Comparison of ENCODE assay signal across 8 cellular contexts in the genomic region with DNA sequence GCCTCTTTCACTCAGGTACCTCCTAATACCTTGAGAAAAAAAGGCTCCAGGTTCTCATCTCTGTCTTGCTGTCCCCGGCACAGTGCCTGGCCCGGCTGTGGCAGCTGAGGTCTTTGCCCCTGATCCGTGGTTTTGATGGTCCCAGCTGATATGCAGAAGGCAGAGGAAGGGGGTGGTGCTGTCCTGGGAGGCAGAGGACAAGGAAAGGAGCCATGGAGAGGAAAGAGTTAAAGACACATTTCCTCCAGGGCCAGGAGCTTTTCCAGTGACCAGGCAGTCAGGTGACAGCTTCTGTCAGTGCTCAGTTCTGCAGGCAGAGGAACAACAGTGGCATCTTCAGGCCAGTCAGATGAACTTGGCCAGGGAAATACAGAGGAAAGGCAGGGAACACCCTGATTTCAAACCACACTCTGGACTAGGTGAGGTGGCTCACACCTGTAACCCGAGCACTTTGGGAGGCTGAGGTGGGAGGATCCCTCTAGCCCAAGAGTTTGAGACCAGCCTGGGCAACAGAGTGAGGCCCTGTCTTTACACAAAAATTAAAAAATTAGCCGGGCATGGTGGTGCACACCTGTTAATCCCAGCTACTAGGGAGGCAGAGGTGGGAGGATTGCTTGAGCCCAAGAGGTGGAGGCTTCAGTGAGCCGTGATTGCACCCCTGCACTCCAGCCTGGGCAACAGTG. TPM values are rescaled to one million over a fixed set of nuclear protein-coding genes. Genes with fewer than 3 reads are reported as not detected.
DNase-seq lines count a peak whose midpoint lies in the region; ATAC-seq and TF ChIP-seq lines count a peak whose summit lies in the region.

No MANE protein-coding gene starts in this region.

- H3K27me3 ChIP-seq in liver (ENCODE audit: control insufficient read depth in 4 of 4, insufficient read depth in 4 of 4, low read length in 3 of 4) = no peaks in the 10 kb centered on the region

- ATAC-seq in HG03457 (IDR thresholded peaks at IDR 0.05; ENCODE audit: unreplicated experiment) (no peak), HG02884 (IDR thresholded peaks at IDR 0.05; ENCODE audit: unreplicated experiment) (no peak), GM18861 (IDR thresholded peaks at IDR 0.05; ENCODE audit: unreplicated experiment) (no peak)

- no peaks in the 10 kb centered on the region for H3K36me3 ChIP-seq in liver (ENCODE audit: control insufficient read depth in 4 of 4, insufficient read depth in 3 of 4, low read depth in 1 of 4, low read length in 3 of 4)

- DNase-seq in NOMO-1 treated with DMSO at 0.1 percent for 48 hours (lab: John Stamatoyannopoulos, UW; ENCODE audit: unreplicated experiment) = peak; percentile 33
- DNase-seq in NOMO-1 treated with dmso at 0.1 percent for 144 hours (lab: John Stamatoyannopoulos, UW; ENCODE audit: unreplicated experiment) = no peak
- DNase-seq in NCI-H2171 (lab: John Stamatoyannopoulos, UW) = peak; percentile 27
- DNase-seq in anterior cingulate cortex (lab: John Stamatoyannopoulos, UW) = peak in 39 of 58 donors; percentile 8 to 69 (median 40)

- peaks cover 0 to 20% (median 13%) of the 10 kb centered on the region in 4 donors for H3K4me1 ChIP-seq in liver (ENCODE audit: control insufficient read depth in 4 of 4, insufficient read depth in 4 of 4, low read length in 3 of 4)

- peak; percentile 79 to 88 for TF ChIP-seq RAD21 in liver (IDR thresholded peaks at IDR 0.05)

- H3K27ac ChIP-seq in liver (ENCODE audit: low read depth in 1 of 2, low read length in 2 of 2) = no peak overlapping the region

- H3K4me3 ChIP-seq in liver (ENCODE audit: low read depth in 1 of 3, low read length in 3 of 3) = no peak overlapping the region

- TF ChIP-seq CTCF in liver (IDR thresholded peaks at IDR 0.05; ENCODE audit: low read depth, low read length, missing input control) = peak; percentile 51

- 75% methylated on average over 6 of the region's 6 CpGs for WGBS in liver

- no peak overlapping the region for H3K9ac ChIP-seq in liver (ENCODE audit: low read depth in 1 of 2, low read length in 2 of 2)

- H3K9me3 ChIP-seq in liver (ENCODE audit: control insufficient read depth in 4 of 4, low read length in 3 of 4) = no peaks in the 10 kb centered on the region

TF ChIP-seq in liver, 16 proteins besides CTCF, POLR2A, EP300 and RAD21:
- TF ChIP-seq HNF4A (conservative IDR thresholded peaks at IDR 0.05) = no peak
- TF ChIP-seq, protein P1, sequence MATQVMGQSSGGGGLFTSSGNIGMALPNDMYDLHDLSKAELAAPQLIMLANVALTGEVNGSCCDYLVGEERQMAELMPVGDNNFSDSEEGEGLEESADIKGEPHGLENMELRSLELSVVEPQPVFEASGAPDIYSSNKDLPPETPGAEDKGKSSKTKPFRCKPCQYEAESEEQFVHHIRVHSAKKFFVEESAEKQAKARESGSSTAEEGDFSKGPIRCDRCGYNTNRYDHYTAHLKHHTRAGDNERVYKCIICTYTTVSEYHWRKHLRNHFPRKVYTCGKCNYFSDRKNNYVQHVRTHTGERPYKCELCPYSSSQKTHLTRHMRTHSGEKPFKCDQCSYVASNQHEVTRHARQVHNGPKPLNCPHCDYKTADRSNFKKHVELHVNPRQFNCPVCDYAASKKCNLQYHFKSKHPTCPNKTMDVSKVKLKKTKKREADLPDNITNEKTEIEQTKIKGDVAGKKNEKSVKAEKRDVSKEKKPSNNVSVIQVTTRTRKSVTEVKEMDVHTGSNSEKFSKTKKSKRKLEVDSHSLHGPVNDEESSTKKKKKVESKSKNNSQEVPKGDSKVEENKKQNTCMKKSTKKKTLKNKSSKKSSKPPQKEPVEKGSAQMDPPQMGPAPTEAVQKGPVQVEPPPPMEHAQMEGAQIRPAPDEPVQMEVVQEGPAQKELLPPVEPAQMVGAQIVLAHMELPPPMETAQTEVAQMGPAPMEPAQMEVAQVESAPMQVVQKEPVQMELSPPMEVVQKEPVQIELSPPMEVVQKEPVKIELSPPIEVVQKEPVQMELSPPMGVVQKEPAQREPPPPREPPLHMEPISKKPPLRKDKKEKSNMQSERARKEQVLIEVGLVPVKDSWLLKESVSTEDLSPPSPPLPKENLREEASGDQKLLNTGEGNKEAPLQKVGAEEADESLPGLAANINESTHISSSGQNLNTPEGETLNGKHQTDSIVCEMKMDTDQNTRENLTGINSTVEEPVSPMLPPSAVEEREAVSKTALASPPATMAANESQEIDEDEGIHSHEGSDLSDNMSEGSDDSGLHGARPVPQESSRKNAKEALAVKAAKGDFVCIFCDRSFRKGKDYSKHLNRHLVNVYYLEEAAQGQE (IDR thresholded peaks at IDR 0.05) = no peak
- no peak for TF ChIP-seq TAF1 (conservative IDR thresholded peaks at IDR 0.05)
- no peak for TF ChIP-seq EGR1 (IDR thresholded peaks at IDR 0.05; ENCODE audit: low read depth in 2 of 2)
- no peak for TF ChIP-seq FOXA2 (IDR thresholded peaks at IDR 0.05)
- TF ChIP-seq YY1 (IDR thresholded peaks at IDR 0.05) = no peak
- no peak for TF ChIP-seq FOXA1 (IDR thresholded peaks at IDR 0.05)
- TF ChIP-seq, protein P2, sequence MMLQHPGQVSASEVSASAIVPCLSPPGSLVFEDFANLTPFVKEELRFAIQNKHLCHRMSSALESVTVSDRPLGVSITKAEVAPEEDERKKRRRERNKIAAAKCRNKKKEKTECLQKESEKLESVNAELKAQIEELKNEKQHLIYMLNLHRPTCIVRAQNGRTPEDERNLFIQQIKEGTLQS (IDR thresholded peaks at IDR 0.05) = no peak
- TF ChIP-seq GABPA (IDR thresholded peaks at IDR 0.05 in 1 of 2, conservative IDR thresholded peaks at IDR 0.05 in 1 of 2) = no peak
- TF ChIP-seq, protein P3, sequence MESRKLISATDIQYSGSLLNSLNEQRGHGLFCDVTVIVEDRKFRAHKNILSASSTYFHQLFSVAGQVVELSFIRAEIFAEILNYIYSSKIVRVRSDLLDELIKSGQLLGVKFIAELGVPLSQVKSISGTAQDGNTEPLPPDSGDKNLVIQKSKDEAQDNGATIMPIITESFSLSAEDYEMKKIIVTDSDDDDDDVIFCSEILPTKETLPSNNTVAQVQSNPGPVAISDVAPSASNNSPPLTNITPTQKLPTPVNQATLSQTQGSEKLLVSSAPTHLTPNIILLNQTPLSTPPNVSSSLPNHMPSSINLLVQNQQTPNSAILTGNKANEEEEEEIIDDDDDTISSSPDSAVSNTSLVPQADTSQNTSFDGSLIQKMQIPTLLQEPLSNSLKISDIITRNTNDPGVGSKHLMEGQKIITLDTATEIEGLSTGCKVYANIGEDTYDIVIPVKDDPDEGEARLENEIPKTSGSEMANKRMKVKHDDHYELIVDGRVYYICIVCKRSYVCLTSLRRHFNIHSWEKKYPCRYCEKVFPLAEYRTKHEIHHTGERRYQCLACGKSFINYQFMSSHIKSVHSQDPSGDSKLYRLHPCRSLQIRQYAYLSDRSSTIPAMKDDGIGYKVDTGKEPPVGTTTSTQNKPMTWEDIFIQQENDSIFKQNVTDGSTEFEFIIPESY (IDR thresholded peaks at IDR 0.05) = no peak
- TF ChIP-seq JUND (IDR thresholded peaks at IDR 0.05) = no peak
- TF ChIP-seq HNF4G (IDR thresholded peaks at IDR 0.05) = no peak
- TF ChIP-seq SP1 (IDR thresholded peaks at IDR 0.05) = no peak
- TF ChIP-seq NR2F2 (IDR thresholded peaks at IDR 0.05) = no peak
- no peak for TF ChIP-seq RXRA (IDR thresholded peaks at IDR 0.05)

RNA-seq across cellular contexts. Expression of a gene that starts 3.3 kb away (rescaled TPM):
- total RNA-seq in liver = 10 to 100 TPM in 1 of 2 donors, 1 to 10 TPM in 1; 6.9 to 13.6 TPM
- 10 to 100 TPM; 10.4 to 16.5 TPM for polyA plus RNA-seq in liver

RNA-seq across cellular contexts. Expression of a gene that starts 24.7 kb away (rescaled TPM):
- total RNA-seq in liver = 1 to 10 TPM in 1 of 2 donors, under 1 TPM in 1; 0.84 to 1.1 TPM
- under 1 TPM; 0.12 to 0.38 TPM for polyA plus RNA-seq in liver
